ENCODE assay signal across 23 cellular contexts in genomic region chr17:67417507-67417906, GRCh38.
"Had no signal": no experiment of that assay in that cellular context is flagged by ENCODE, and none has a peak within 500 bp of the region (broad histone marks: within the 10 kb centered on the region; RNA-seq: fewer than 3 reads in every experiment).

No MANE protein-coding gene starts in this region.

- H3K36me3 ChIP-seq: prostate gland, right atrium auricular region had no signal

- H3K4me1 Mint-ChIP-seq: endodermal cell had no signal

- H3K27me3 ChIP-seq: dorsolateral prefrontal cortex, hepatocyte, right atrium auricular region had no signal

- H3K27me3 Mint-ChIP-seq: activated B cell treated with CpG ODN at 0.5 μM for 24 hours; activated CD4-positive, alpha-beta memory T cell treated with anti-CD3 and anti-CD28 coated beads for 36 hours; activated CD8-positive, alpha-beta memory T cell treated with anti-CD3 and anti-CD28 coated beads, Interleukin-2, amount 10 ng/mL, durations not matched to agents 7 days and 5 days; activated naive CD8-positive, alpha-beta T cell treated with anti-CD3 and anti-CD28 coated beads for 36 hours had no signal

- DNase-seq: activated B cell treated with CpG ODN at 0.5 μM for 24 hours; activated CD4-positive, alpha-beta memory T cell treated with anti-CD3 and anti-CD28 coated beads for 36 hours; activated CD4-positive, alpha-beta T cell treated with anti-CD3 and anti-CD28 coated beads for 4 hours; activated CD8-positive, alpha-beta memory T cell treated with anti-CD3 and anti-CD28 coated beads, Interleukin-2, amount 10 ng/mL, durations not matched to agents 7 days and 5 days; activated gamma-delta T cell; activated naive CD8-positive, alpha-beta T cell treated with anti-CD3 and anti-CD28 coated beads for 36 hours; activated T-cell treated with anti-CD3 and anti-CD28 coated beads, Interleukin-2, amount 50 U/mL, for 1 hour; amygdala; caudate nucleus; dorsolateral prefrontal cortex; endodermal cell; foreskin fibroblast; occipital lobe; stimulated activated CD4-positive, alpha-beta T cell treated with anti-CD3 and anti-CD28 coated beads, Interleukin-12 subunit alpha, Interleukin-12 subunit beta, amount 100 ng/mL, for 4 hours; stimulated activated CD4-positive, alpha-beta T cell treated with anti-CD3 and anti-CD28 coated beads, Interleukin-1b, Interleukin-23, amount 100 ng/mL, for 48 hours; stimulated activated CD8-positive, alpha-beta memory T cell treated with anti-CD3 and anti-CD28 coated beads, Interleukin-4, amount 100 ng/mL, for 48 hours; stimulated activated naive CD4-positive, alpha-beta T cell had no signal

- H3K4me3 ChIP-seq: dorsolateral prefrontal cortex, hepatocyte, lung, prostate gland, right atrium auricular region had no signal

- H3K4me3 Mint-ChIP-seq: activated B cell treated with CpG ODN at 0.5 μM for 24 hours; activated CD4-positive, alpha-beta memory T cell treated with anti-CD3 and anti-CD28 coated beads for 36 hours; activated CD8-positive, alpha-beta memory T cell treated with anti-CD3 and anti-CD28 coated beads, Interleukin-2, amount 10 ng/mL, durations not matched to agents 7 days and 5 days; activated naive CD8-positive, alpha-beta T cell treated with anti-CD3 and anti-CD28 coated beads for 36 hours; endodermal cell; T-helper 2 cell treated with Interferon-gamma antibody and Interleukin-4, amounts not matched to agents 5 μg/mL and 100 μg/mL, for 36 hours had no signal

- H3K4me2 ChIP-seq: hepatocyte had no signal

- FAIRE-seq: colon had no signal

- ATAC-seq: activated CD8-positive, alpha-beta memory T cell treated with anti-CD3 and anti-CD28 coated beads, Interleukin-2, amount 10 ng/mL, durations not matched to agents 7 days and 5 days had no signal

- H3K9me3 ChIP-seq: prostate gland, right atrium auricular region had no signal

- H2AFZ ChIP-seq: hepatocyte had no signal

- H3K27ac ChIP-seq: dorsolateral prefrontal cortex, hepatocyte, prostate gland, right atrium auricular region had no signal

- H3K27ac Mint-ChIP-seq: activated B cell treated with CpG ODN at 0.5 μM for 24 hours; activated CD4-positive, alpha-beta memory T cell treated with anti-CD3 and anti-CD28 coated beads for 36 hours; activated CD8-positive, alpha-beta memory T cell treated with anti-CD3 and anti-CD28 coated beads, Interleukin-2, amount 10 ng/mL, durations not matched to agents 7 days and 5 days; activated naive CD8-positive, alpha-beta T cell treated with anti-CD3 and anti-CD28 coated beads for 36 hours; endodermal cell; T-helper 2 cell treated with Interferon-gamma antibody and Interleukin-4, amounts not matched to agents 5 μg/mL and 100 μg/mL, for 36 hours had no signal
